Comparison of ENCODE assay signal across 15 cellular contexts in the genomic region with DNA sequence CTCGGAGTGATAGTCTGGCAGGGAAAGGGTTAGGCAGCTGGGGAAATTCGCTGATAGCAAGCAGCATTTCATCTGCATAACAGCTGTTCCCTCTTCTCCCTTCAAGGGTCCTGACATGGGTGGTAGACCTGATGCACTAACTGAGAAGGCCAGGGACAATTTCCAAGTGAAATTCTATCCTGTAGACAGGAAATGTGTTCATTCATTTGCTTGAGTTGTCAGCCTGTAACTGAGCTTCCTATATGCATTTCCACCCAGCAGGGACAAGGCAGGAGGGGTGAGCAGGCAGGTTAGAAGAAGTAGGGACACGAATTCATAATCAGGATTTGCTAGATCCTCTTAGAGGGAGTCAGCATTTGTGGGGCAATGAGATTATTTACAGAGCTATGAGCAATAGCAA.
DNase-seq lines count a peak whose midpoint lies in the region; TF ChIP-seq lines count a peak whose summit lies in the region.
"Had no signal": no experiment of that assay in that cellular context is flagged by ENCODE, and none has a peak within 500 bp of the region (broad histone marks: within the 10 kb centered on the region; RNA-seq: fewer than 3 reads in every experiment).

No MANE protein-coding gene starts in this region.

- intact Hi-C loops in CD14-positive monocyte (cut with micrococcal nuclease), result no loop called here

- DNase-seq in DMS 273 (lab: John Stamatoyannopoulos, UW; ENCODE audit: unreplicated experiment) (peak; percentile 79), NCI-H146 (lab: John Stamatoyannopoulos, UW) (peak; percentile 56), NCI-H524 (lab: John Stamatoyannopoulos, UW) (peak; percentile 51 to 92), glutamatergic neuron (no peak), RKO (ENCODE audit: low spot score) (no peak), dermis blood vessel endothelial cell (no peak), CD14-positive monocyte (ENCODE audit: low spot score) (no peak)
- no peak for DNase-seq in activated effector memory CD4-positive, alpha-beta T cell treated with Interleukin-2 at 50 U/mL for 16 hours
- DNase-seq: activated CD4-positive, alpha-beta memory T cell treated with anti-CD3 and anti-CD28 coated beads, Interleukin-2, amount 10 ng/mL, durations not matched to agents 7 days and 5 days; activated T-cell treated with anti-CD3 and anti-CD28 coated beads, Interleukin-2, amount 50 U/mL, for 4 hours; HFFc6; mammary epithelial cell; natural killer cell; stimulated activated CD4-positive, alpha-beta T cell treated with anti-CD3 and anti-CD28 coated beads, Interleukin-4, amount 100 ng/mL, for 4 hours had no signal

- H3K4me3 Mint-ChIP-seq in glutamatergic neuron (ENCODE audit: unreplicated experiment), result peak overlapping the region; percentile 72
- H3K4me3 Mint-ChIP-seq in CD14-positive monocyte, result no peak overlapping the region
- H3K4me3 Mint-ChIP-seq: activated CD4-positive, alpha-beta memory T cell treated with anti-CD3 and anti-CD28 coated beads, Interleukin-2, amount 10 ng/mL, durations not matched to agents 7 days and 5 days; activated T-cell treated with anti-CD3 and anti-CD28 coated beads, Interleukin-2, amount 50 U/mL, for 4 hours; HFFc6; natural killer cell had no signal

- H3K27ac Mint-ChIP-seq in glutamatergic neuron (ENCODE audit: unreplicated experiment) (peak overlapping the region; percentile 89), CD14-positive monocyte (no peak overlapping the region)
- H3K27ac Mint-ChIP-seq: activated CD4-positive, alpha-beta memory T cell treated with anti-CD3 and anti-CD28 coated beads, Interleukin-2, amount 10 ng/mL, durations not matched to agents 7 days and 5 days; activated naive CD4-positive, alpha-beta T cell treated with anti-CD3 and anti-CD28 coated beads, Interleukin-2, amount 50 U/mL, for 72 hours; HFFc6; natural killer cell had no signal

- TF ChIP-seq CTCF in glutamatergic neuron (IDR thresholded peaks at IDR 0.05; ENCODE audit: partially characterized antibody, unreplicated experiment), result no peak
- TF ChIP-seq CTCF in CD14-positive monocyte (IDR thresholded peaks at IDR 0.05), result no peak

- H3K27me3 Mint-ChIP-seq in glutamatergic neuron (ENCODE audit: unreplicated experiment) (peaks cover 3% of the 10 kb centered on the region), CD14-positive monocyte (ENCODE audit: low read depth in 3 of 3) (peaks cover 0 to 7% (median 3%) of the 10 kb centered on the region in 3 donors)

- H3K36me3 Mint-ChIP-seq in glutamatergic neuron (ENCODE audit: unreplicated experiment) (peaks cover 5% of the 10 kb centered on the region), CD14-positive monocyte (no peaks in the 10 kb centered on the region)
- H3K36me3 Mint-ChIP-seq: activated naive CD4-positive, alpha-beta T cell treated with anti-CD3 and anti-CD28 coated beads, Interleukin-2, amount 50 U/mL, for 72 hours; natural killer cell had no signal

- H3K9me3 Mint-ChIP-seq in glutamatergic neuron (ENCODE audit: unreplicated experiment) (peaks cover 7% of the 10 kb centered on the region), CD14-positive monocyte (peaks cover 0 to 18% (median 6%) of the 10 kb centered on the region in 7 donors)
- H3K9me3 Mint-ChIP-seq: activated CD4-positive, alpha-beta memory T cell treated with anti-CD3 and anti-CD28 coated beads, Interleukin-2, amount 10 ng/mL, durations not matched to agents 7 days and 5 days; natural killer cell had no signal

- H3K4me1 Mint-ChIP-seq in glutamatergic neuron (ENCODE audit: low read depth, unreplicated experiment) (peaks cover 40% of the 10 kb centered on the region), CD14-positive monocyte (no peaks in the 10 kb centered on the region)
- H3K4me1 Mint-ChIP-seq: activated CD4-positive, alpha-beta memory T cell treated with anti-CD3 and anti-CD28 coated beads, Interleukin-2, amount 10 ng/mL, durations not matched to agents 7 days and 5 days; natural killer cell had no signal

Comparison
In these comparisons a context has a peak if more than half of its experiments do, and no peak if none do; other contexts are left out.
1. DNase-seq: peak in DMS 273 (single experiment), NCI-H146 (single experiment) and NCI-H524 (2 of 2); none in glutamatergic neuron (single experiment), activated effector memory CD4-positive, alpha-beta T cell treated with Interleukin-2 at 50 U/mL for 16 hours (single experiment), RKO (single experiment), dermis blood vessel endothelial cell (single experiment) and CD14-positive monocyte (single experiment).